In genomic region chr19:41261474-41262190, GRCh38 we compare ENCODE assay signal across 8 cellular contexts. TPM values are rescaled to one million over a fixed set of nuclear protein-coding genes. Genes with fewer than 3 reads are reported as not detected.
A peak's percentile ranks its signal among the peaks of the same experiment; 100 is the strongest.
DNase-seq lines count a peak whose midpoint lies in the region; ATAC-seq, FAIRE-seq and TF ChIP-seq lines count a peak whose summit lies in the region.

No MANE protein-coding gene starts in this region.

- H3K27me3 Mint-ChIP-seq in GM23338 (ENCODE audit: insufficient read depth, low read depth, poor library complexity): peaks cover 24% of the 10 kb centered on the region
- H3K27me3 Mint-ChIP-seq in activated CD4-positive, alpha-beta memory T cell treated with anti-CD3 and anti-CD28 coated beads, Interleukin-2, amount 10 ng/mL, durations not matched to agents 7 days and 5 days: no peaks in the 10 kb centered on the region

- H3K4me2 ChIP-seq in GM23338: peak overlapping the region; percentile 86; the same call in 1 of the 2 replicates

- peak overlapping the region; percentile 76 for H3K4me3 ChIP-seq in GM23338
- peak overlapping the region; percentile 61 for H3K4me3 ChIP-seq in skeletal muscle cell (ENCODE audit: low read depth, low read length)
- peak overlapping the region in 1 of 2 donors; percentile 54 for H3K4me3 ChIP-seq in small intestine (ENCODE audit: low read depth in 1 of 2, low read length in 2 of 2)

- no peaks in the 10 kb centered on the region for H3K9me2 ChIP-seq in GM23338 (ENCODE audit: insufficient read depth)

- H3K9me3 Mint-ChIP-seq in GM23338: no peaks in the 10 kb centered on the region; the same call in 1 of the 3 replicates
- no peaks in the 10 kb centered on the region for H3K9me3 Mint-ChIP-seq in activated CD4-positive, alpha-beta memory T cell treated with anti-CD3 and anti-CD28 coated beads, Interleukin-2, amount 10 ng/mL, durations not matched to agents 7 days and 5 days

- H3K4me3 Mint-ChIP-seq in GM23338: peak overlapping the region; percentile 94
- peak overlapping the region; percentile 91 for H3K4me3 Mint-ChIP-seq in activated CD4-positive, alpha-beta memory T cell treated with anti-CD3 and anti-CD28 coated beads, Interleukin-2, amount 10 ng/mL, durations not matched to agents 7 days and 5 days

- WGBS in small intestine, 3 donors: 54 to 61% (median 58%) methylated on average over 10 of the region's 10 CpGs

- no peaks in the 10 kb centered on the region for H3K9me3 ChIP-seq in small intestine (ENCODE audit: control insufficient read depth, low read depth)

- POLR2A ChIA-PET in activated CD4-positive, alpha-beta memory T cell treated with anti-CD3 and anti-CD28 coated beads, Interleukin-2, amount 10 ng/mL, durations not matched to agents 7 days and 5 days (lab: Charles Lee): interaction anchor here (1.0 to 9.1 kb wide), 9 partner anchors 12 to 571 kb away, joined by 3 to 348 read pairs (median 5); partner anchors contain the start of genes B9D2, CCDC97, CYP2S1 and NUMBL

- ATAC-seq in GM23338: no peak
- ATAC-seq in foreskin keratinocyte: no peak

- H3K4me1 Mint-ChIP-seq in GM23338: peaks cover 17% of the 10 kb centered on the region
- H3K4me1 Mint-ChIP-seq in activated CD4-positive, alpha-beta memory T cell treated with anti-CD3 and anti-CD28 coated beads, Interleukin-2, amount 10 ng/mL, durations not matched to agents 7 days and 5 days: peaks cover 27% of the 10 kb centered on the region

- H3K27me3 ChIP-seq in GM23338 (ENCODE audit: insufficient read depth): no peaks in the 10 kb centered on the region
- H3K27me3 ChIP-seq in foreskin keratinocyte: no peaks in the 10 kb centered on the region
- H3K27me3 ChIP-seq in small intestine (ENCODE audit: control insufficient read depth in 2 of 2, insufficient read depth in 2 of 2, low read length in 2 of 2): no peaks in the 10 kb centered on the region

- intact Hi-C loops in posterior vena cava (cut with DNase I): loop anchor here (5.0 kb wide), 2 partner anchors 54 to 59 kb away; no protein-coding TSS in a partner anchor

- H3K36me3 Mint-ChIP-seq in GM23338 (ENCODE audit: low read depth): peaks cover 42% of the 10 kb centered on the region
- H3K36me3 Mint-ChIP-seq in activated CD4-positive, alpha-beta memory T cell treated with anti-CD3 and anti-CD28 coated beads, Interleukin-2, amount 10 ng/mL, durations not matched to agents 7 days and 5 days (ENCODE audit: low read depth): peaks cover 21% of the 10 kb centered on the region

- peaks cover 8% of the 10 kb centered on the region; the same call in 1 of the 2 replicates for H4K20me1 ChIP-seq in GM23338 (replicated peaks; ENCODE audit: insufficient read depth)

- H3K4me1 ChIP-seq in GM23338 (ENCODE audit: insufficient read depth) (peaks cover 5% of the 10 kb centered on the region; the same call in 1 of the 2 replicates), foreskin keratinocyte (no peaks in the 10 kb centered on the region), small intestine (ENCODE audit: control insufficient read depth in 2 of 2, insufficient read depth in 1 of 2, low read depth in 1 of 2, low read length in 1 of 2) (peaks cover 0 to under 1% of the 10 kb centered on the region in 2 donors)

- CTCF ChIA-PET in activated CD4-positive, alpha-beta memory T cell treated with anti-CD3 and anti-CD28 coated beads, Interleukin-2, amount 10 ng/mL, durations not matched to agents 7 days and 5 days (lab: Charles Lee): interaction anchor here (1.0 to 6.4 kb wide), 5 partner anchors 28 to 91 kb away, joined by 3 to 114 read pairs (median 20); partner anchors contain the start of genes CCDC97 and TGFB1

- no peak overlapping the region for H3K27ac ChIP-seq in GM23338 (ENCODE audit: low read depth)
- H3K27ac ChIP-seq in foreskin keratinocyte: peak overlapping the region; percentile 86
- H3K27ac ChIP-seq in small intestine (ENCODE audit: low read depth in 1 of 2, low read length in 1 of 2): peak overlapping the region in 1 of 2 donors; percentile 100

- H3K36me3 ChIP-seq in GM23338 (ENCODE audit: insufficient read depth) (peaks cover 6% of the 10 kb centered on the region; the same call in 1 of the 2 replicates), small intestine (ENCODE audit: control insufficient read depth in 2 of 2, insufficient read depth in 2 of 2, low read length in 2 of 2) (peaks cover 0 to 6% of the 10 kb centered on the region in 2 donors)

- no peak overlapping the region for H3K27ac Mint-ChIP-seq in GM23338
- peak overlapping the region; percentile 99 for H3K27ac Mint-ChIP-seq in activated CD4-positive, alpha-beta memory T cell treated with anti-CD3 and anti-CD28 coated beads, Interleukin-2, amount 10 ng/mL, durations not matched to agents 7 days and 5 days

- H2AFZ ChIP-seq in GM23338: no peak overlapping the region

- peaks cover 29% of the 10 kb centered on the region for H3K79me2 ChIP-seq in GM23338 (replicated peaks; ENCODE audit: insufficient read depth)

- FAIRE-seq in small intestine (lab: Jason Lieb, UNC): no peak

- peaks cover 11% of the 10 kb centered on the region for H3F3A ChIP-seq in GM23338 (replicated peaks; ENCODE audit: low read depth)

- TF ChIP-seq CTCF in GM23338 (conservative IDR thresholded peaks at IDR 0.05; ENCODE audit: low read depth in 2 of 2) (no peak; a peak in 1 of 4 replicates), foreskin keratinocyte (conservative IDR thresholded peaks at IDR 0.05) (no peak)

- DNase-seq in GM23338 (ENCODE audit: low spot score) (no peak), foreskin keratinocyte (no peak), skeletal muscle cell (ENCODE audit: low read depth) (no peak), NCI-H1105 treated with DMSO at 0.1 percent for 48 hours (lab: John Stamatoyannopoulos, UW) (no peak), small intestine (no peak), posterior vena cava (ENCODE audit: low spot score) (no peak), LoVo (ENCODE audit: low spot score) (no peak)
- DNase-seq in activated CD4-positive, alpha-beta memory T cell treated with anti-CD3 and anti-CD28 coated beads, Interleukin-2, amount 10 ng/mL, durations not matched to agents 7 days and 5 days: no peak

TF ChIP-seq in GM23338, 12 proteins besides CTCF, POLR2A, EP300 and RAD21 (continues in another document):
- no peak for TF ChIP-seq EZH2 (IDR thresholded peaks at IDR 0.05; ENCODE audit: low read depth, unreplicated experiment)
- TF ChIP-seq ZNF114 (CRISPR knock-in tag; IDR thresholded peaks at IDR 0.05): no peak
- TF ChIP-seq CREB1 (CRISPR knock-in tag; IDR thresholded peaks at IDR 0.05; ENCODE audit: low read depth): no peak

RNA-seq across cellular contexts. Expression of gene HNRNPUL1, which starts 2.5 kb away (rescaled TPM):
- 166 and 204 TPM in 2 replicates for total RNA-seq in GM23338 (2014; rRNA removed; shearing (Covaris generic))
- polyA plus RNA-seq in GM23338 (2016; fragmentation: Nextera tagmentation; extraction: Ambion mirVana) (204 and 207 TPM in 2 replicates), foreskin keratinocyte (106 and 123 TPM in 2 replicates), small intestine (100 to 1,000 TPM in 1 of 3 donors, 10 to 100 TPM in 2; 76.3 to 117 (median 80.8) TPM)
- total RNA-seq in activated CD4-positive, alpha-beta memory T cell treated with anti-CD3 and anti-CD28 coated beads, Interleukin-2, amount 10 ng/mL, durations not matched to agents 7 days and 5 days: 100 to 1,000 TPM; 373 to 398 TPM
- total RNA-seq in foreskin keratinocyte (129 and 140 TPM in 2 replicates), posterior vena cava (100 to 1,000 TPM; 150 to 157 TPM)

RNA-seq across cellular contexts. Expression of gene AXL, which starts 42.6 kb away (rescaled TPM):
- 23.7 and 28.4 TPM in 2 replicates for total RNA-seq in GM23338 (2014; rRNA removed; shearing (Covaris generic))
- polyA plus RNA-seq in GM23338 (2016; fragmentation: Nextera tagmentation; extraction: Ambion mirVana) (7.5 and 9.0 TPM in 2 replicates), foreskin keratinocyte (55.7 and 59.9 TPM in 2 replicates), small intestine (10 to 100 TPM in 1 of 3 donors, 1 to 10 TPM in 1, under 1 TPM in 1; 0.67 to 12.0 (median 2.2) TPM)
- under 1 TPM; 0.55 to 0.60 TPM for total RNA-seq in activated CD4-positive, alpha-beta memory T cell treated with anti-CD3 and anti-CD28 coated beads, Interleukin-2, amount 10 ng/mL, durations not matched to agents 7 days and 5 days
- total RNA-seq in foreskin keratinocyte (163 and 167 TPM in 2 replicates), posterior vena cava (100 to 1,000 TPM; 133 to 147 TPM)

RNA-seq across cellular contexts. Expression of gene CCDC97, which starts 48.3 kb away (rescaled TPM):
- total RNA-seq in GM23338 (2014; rRNA removed; shearing (Covaris generic)): 8.0 and 9.7 TPM in 2 replicates
- polyA plus RNA-seq in GM23338 (2016; fragmentation: Nextera tagmentation; extraction: Ambion mirVana) (8.2 and 11.0 TPM in 2 replicates), foreskin keratinocyte (13.5 and 14.5 TPM in 2 replicates), small intestine (10 to 100 TPM; 11.1 to 18.0 (median 11.6) TPM)
- total RNA-seq in activated CD4-positive, alpha-beta memory T cell treated with anti-CD3 and anti-CD28 coated beads, Interleukin-2, amount 10 ng/mL, durations not matched to agents 7 days and 5 days: 10 to 100 TPM; 43.0 to 43.4 TPM
- total RNA-seq in foreskin keratinocyte (10.5 and 11.9 TPM in 2 replicates), posterior vena cava (10 to 100 TPM; 17.5 to 23.9 TPM)

Comparison
In these comparisons a context has a peak if more than half of its experiments do, and no peak if none do; other contexts are left out.
1. RNA of gene AXL, which starts 42.6 kb away (total RNA-seq): 163 to 167 TPM in foreskin keratinocyte, 133 to 147 TPM in posterior vena cava and 23.7 to 28.4 TPM in GM23338; 0.55 to 0.60 TPM in activated CD4-positive, alpha-beta memory T cell treated with anti-CD3 and anti-CD28 coated beads, Interleukin-2, amount 10 ng/mL, durations not matched to agents 7 days and 5 days; every median in the first group is over 10 times any median in the second.